Comparison of ENCODE assay signal across 35 cellular contexts in genomic region chr1:174123843-174124242, GRCh38.
"Had no signal": no experiment of that assay in that cellular context is flagged by ENCODE, and none has a peak within 500 bp of the region (broad histone marks: within the 10 kb centered on the region; RNA-seq: fewer than 3 reads in every experiment).

No MANE protein-coding gene starts in this region.

- DNase-seq: Karpas-422, Kasumi-1, MG63, MM.1S, MV-4-11, NCI-H1048, NCI-H1092, NCI-H1092 treated with DMSO at 0.1 percent for 48 hours, NCI-H1105, NCI-H1105 treated with DMSO at 0.1 percent for 48 hours, NCI-H1417, NCI-H1417 treated with DMSO at 0.1 percent for 48 hours, NCI-H1436, NCI-H1436 treated with DMSO at 0.1 percent for 48 hours, NCI-H146, NCI-H1694, NCI-H1694 treated with DMSO at 0.1 percent for 48 hours, NCI-H187, NCI-H187 treated with DMSO at 0.1 percent for 48 hours, NCI-H1930, NCI-H2029, NCI-H2029 treated with DMSO at 0.1 percent for 48 hours, NCI-H2081, NCI-H2081 treated with DMSO at 0.1 percent for 48 hours, NCI-H2107, NCI-H2171, NCI-H2171 treated with DMSO at 0.1 percent for 48 hours, NCI-H2227 treated with DMSO at 0.1 percent for 48 hours, NCI-H226, NCI-H345, NCI-H446, NCI-H446 treated with DMSO at 0.1 percent for 48 hours, NCI-H510A, NCI-H510A treated with DMSO at 0.1 percent for 48 hours had no signal

- H3K9me3 ChIP-seq: MG63 had no signal

- H3K27me3 ChIP-seq: MG63 had no signal

- H3K36me3 ChIP-seq: MG63 had no signal

- H3K4me3 ChIP-seq: MG63 had no signal

- H3K27ac ChIP-seq: KMS-11 had no signal
